In genomic region chr19:42474743-42475142, GRCh38 we compare ENCODE assay signal across 25 cellular contexts. TPM values are rescaled to one million over a fixed set of nuclear protein-coding genes. Genes with fewer than 3 reads are reported as not detected.
DNase-seq lines count a peak whose midpoint lies in the region; ATAC-seq and TF ChIP-seq lines count a peak whose summit lies in the region.
"Had no signal": no experiment of that assay in that cellular context is flagged by ENCODE, and none has a peak within 500 bp of the region (broad histone marks: within the 10 kb centered on the region; RNA-seq: fewer than 3 reads in every experiment).

No MANE protein-coding gene starts in this region.

- H3K4me3 Mint-ChIP-seq in T-helper 1 cell treated with Interleukin-12 subunit alpha and Interleukin-12 subunit beta and Interleukin-4 antibody, amounts not matched to agents 30 μg/mL and 1 μg/mL, for 36 hours, result no peak overlapping the region
- H3K4me3 Mint-ChIP-seq in endodermal cell (peak overlapping the region; percentile 6), neural progenitor cell (no peak overlapping the region)
- no peak overlapping the region for H3K4me3 Mint-ChIP-seq in activated CD8-positive, alpha-beta T cell treated with anti-CD3 and anti-CD28 coated beads for 36 hours
- no peak overlapping the region for H3K4me3 Mint-ChIP-seq in effector memory CD8-positive, alpha-beta T cell
- H3K4me3 Mint-ChIP-seq: CD4-positive, alpha-beta memory T cell had no signal

- H3K4me2 ChIP-seq in neural progenitor cell, result peak overlapping the region; percentile 40
- H3K4me2 ChIP-seq: KMS-11 had no signal

- H3K9me3 Mint-ChIP-seq in T-helper 1 cell treated with Interleukin-12 subunit alpha and Interleukin-12 subunit beta and Interleukin-4 antibody, amounts not matched to agents 30 μg/mL and 1 μg/mL, for 36 hours, result no peaks in the 10 kb centered on the region
- no peaks in the 10 kb centered on the region for H3K9me3 Mint-ChIP-seq in endodermal cell
- H3K9me3 Mint-ChIP-seq in neural progenitor cell, result no peaks in the 10 kb centered on the region
- no peaks in the 10 kb centered on the region for H3K9me3 Mint-ChIP-seq in activated CD8-positive, alpha-beta T cell treated with anti-CD3 and anti-CD28 coated beads for 36 hours
- H3K9me3 Mint-ChIP-seq in effector memory CD8-positive, alpha-beta T cell, result no peaks in the 10 kb centered on the region

- no peak overlapping the region for H3K27ac ChIP-seq in endodermal cell (ENCODE audit: low read depth, low read length)
- peak overlapping the region; percentile 69 for H3K27ac ChIP-seq in neural progenitor cell
- H3K27ac ChIP-seq in heart left ventricle, result no peak overlapping the region
- H3K27ac ChIP-seq: 22Rv1, KMS-11 had no signal

- H3K4me1 ChIP-seq in endodermal cell (ENCODE audit: control insufficient read depth, insufficient read depth, low read length) (peaks cover 8% of the 10 kb centered on the region), neural progenitor cell (peaks cover 20% of the 10 kb centered on the region), heart left ventricle (peaks cover 0 to 4% (median 0%) of the 10 kb centered on the region in 12 donors)
- H3K4me1 ChIP-seq: BE2C had no signal

- H3K9ac ChIP-seq in endodermal cell (ENCODE audit: extremely low read depth, low read length, poor library complexity, severe bottlenecking) (no peak overlapping the region), neural progenitor cell (no peak overlapping the region)
- H3K9ac ChIP-seq: KMS-11 had no signal

- CTCF ChIA-PET in activated CD8-positive, alpha-beta T cell treated with anti-CD3 and anti-CD28 coated beads for 36 hours (lab: Charles Lee), result interaction anchor here (0.9 to 6.2 kb wide), 6 partner anchors 9 to 132 kb away, joined by 3 to 36 read pairs (median 4); partner anchors contain the start of gene CEACAM1

- no peak overlapping the region for H3K4me3 ChIP-seq in endodermal cell (ENCODE audit: low read length)
- no peak overlapping the region for H3K4me3 ChIP-seq in neural progenitor cell
- no peak overlapping the region for H3K4me3 ChIP-seq in heart left ventricle

- H3K27me3 ChIP-seq in endodermal cell (ENCODE audit: control insufficient read depth, insufficient read depth, low read length, poor library complexity, severe bottlenecking) (no peaks in the 10 kb centered on the region), neural progenitor cell (no peaks in the 10 kb centered on the region), heart left ventricle (no peaks in the 10 kb centered on the region)

- POLR2A ChIA-PET in activated CD8-positive, alpha-beta T cell treated with anti-CD3 and anti-CD28 coated beads for 36 hours (lab: Charles Lee), result no interaction called here

- peaks cover 1% of the 10 kb centered on the region for H3K4me1 Mint-ChIP-seq in T-helper 1 cell treated with Interleukin-12 subunit alpha and Interleukin-12 subunit beta and Interleukin-4 antibody, amounts not matched to agents 30 μg/mL and 1 μg/mL, for 36 hours (ENCODE audit: low read depth)
- H3K4me1 Mint-ChIP-seq in endodermal cell (peaks cover 38% of the 10 kb centered on the region), neural progenitor cell (peaks cover 12% of the 10 kb centered on the region)
- peaks cover 3% of the 10 kb centered on the region for H3K4me1 Mint-ChIP-seq in activated CD8-positive, alpha-beta T cell treated with anti-CD3 and anti-CD28 coated beads for 36 hours (ENCODE audit: low read depth)
- peaks cover 0 to 2% of the 10 kb centered on the region in 2 donors for H3K4me1 Mint-ChIP-seq in effector memory CD8-positive, alpha-beta T cell (ENCODE audit: low read depth in 2 of 2)
- H3K4me1 Mint-ChIP-seq: CD4-positive, alpha-beta memory T cell had no signal

- no peaks in the 10 kb centered on the region for H3K9me3 ChIP-seq in endodermal cell (ENCODE audit: control insufficient read depth, low read length)
- no peaks in the 10 kb centered on the region for H3K9me3 ChIP-seq in neural progenitor cell (ENCODE audit: low read depth)
- no peaks in the 10 kb centered on the region for H3K9me3 ChIP-seq in heart left ventricle
- H3K9me3 ChIP-seq: BE2C had no signal

- H3K36me3 ChIP-seq in endodermal cell (ENCODE audit: control insufficient read depth, insufficient read depth, low read length) (no peaks in the 10 kb centered on the region), neural progenitor cell (no peaks in the 10 kb centered on the region), heart left ventricle (no peaks in the 10 kb centered on the region)
- H3K36me3 ChIP-seq: BE2C had no signal

- peaks cover 15% of the 10 kb centered on the region for H3K27me3 Mint-ChIP-seq in T-helper 1 cell treated with Interleukin-12 subunit alpha and Interleukin-12 subunit beta and Interleukin-4 antibody, amounts not matched to agents 30 μg/mL and 1 μg/mL, for 36 hours (ENCODE audit: low read depth)
- H3K27me3 Mint-ChIP-seq in endodermal cell (ENCODE audit: insufficient read depth) (no peaks in the 10 kb centered on the region), neural progenitor cell (ENCODE audit: insufficient read depth, low read depth) (peaks cover 2% of the 10 kb centered on the region)
- H3K27me3 Mint-ChIP-seq in activated CD8-positive, alpha-beta T cell treated with anti-CD3 and anti-CD28 coated beads for 36 hours, result peaks cover 2% of the 10 kb centered on the region
- H3K27me3 Mint-ChIP-seq in effector memory CD8-positive, alpha-beta T cell, result peaks cover 0 to 6% of the 10 kb centered on the region in 2 donors

- 37 to 49% methylated on average over 4 of the region's 4 CpGs for WGBS in endodermal cell (ENCODE audit: insufficient coverage in 1 of 2, insufficient read length in 1 of 2), 2 experiments
- whole genome bisulfite sequencing in heart left ventricle, 4 donors, result 59 to 64% (median 62%) methylated on average over 4 of the region's 4 CpGs

- TF ChIP-seq POLR2A in heart left ventricle (IDR thresholded peaks at IDR 0.05), result no peak

- H2AFZ ChIP-seq in neural progenitor cell (replicated peaks), result peak overlapping the region; percentile 67

- TF ChIP-seq CTCF in endodermal cell (conservative IDR thresholded peaks at IDR 0.05) (no peak), neural progenitor cell (IDR thresholded peaks at IDR 0.05) (no peak), omental fat pad (IDR thresholded peaks at IDR 0.05) (no peak), heart left ventricle (IDR thresholded peaks at IDR 0.05) (no peak)
- no peak for TF ChIP-seq CTCF in activated CD8-positive, alpha-beta T cell treated with anti-CD3 and anti-CD28 coated beads for 36 hours (IDR thresholded peaks at IDR 0.05)

- intact Hi-C loops in activated CD8-positive, alpha-beta T cell treated with anti-CD3 and anti-CD28 coated beads for 36 hours (cut with micrococcal nuclease), result loop anchor here (1.0 kb wide), 1 partner anchor 50 kb away; no protein-coding TSS in a partner anchor
- intact Hi-C loops in heart left ventricle (cut with DNase I), result no loop called here

- DNase-seq in T-helper 1 cell (no peak), endodermal cell (peak; percentile 55), neural progenitor cell (ENCODE audit: low spot score) (peak; percentile 42), omental fat pad (ENCODE audit: low spot score) (no peak), heart left ventricle (no peak)
- no peak for DNase-seq in activated CD8-positive, alpha-beta T cell treated with anti-CD3 and anti-CD28 coated beads for 36 hours
- DNase-seq in effector memory CD8-positive, alpha-beta T cell, result no peak
- DNase-seq: BE2C; CD4-positive, alpha-beta memory T cell; DMS79; NCI-H1048; NCI-H146; NCI-H2081; NCI-H226; NCI-H524 treated with DMSO at 0.1 percent for 48 hours; SHP77 treated with DMSO at 0.1 percent for 48 hours had no signal

- no peaks in the 10 kb centered on the region for H3K79me2 ChIP-seq in neural progenitor cell (ENCODE audit: low read depth)

- H3K36me3 Mint-ChIP-seq in T-helper 1 cell treated with Interleukin-12 subunit alpha and Interleukin-12 subunit beta and Interleukin-4 antibody, amounts not matched to agents 30 μg/mL and 1 μg/mL, for 36 hours (ENCODE audit: low read depth), result no peaks in the 10 kb centered on the region
- H3K36me3 Mint-ChIP-seq in endodermal cell (ENCODE audit: low read depth), result no peaks in the 10 kb centered on the region
- no peaks in the 10 kb centered on the region for H3K36me3 Mint-ChIP-seq in neural progenitor cell
- no peaks in the 10 kb centered on the region for H3K36me3 Mint-ChIP-seq in activated CD8-positive, alpha-beta T cell treated with anti-CD3 and anti-CD28 coated beads for 36 hours (ENCODE audit: low read depth)
- H3K36me3 Mint-ChIP-seq in effector memory CD8-positive, alpha-beta T cell (ENCODE audit: insufficient read depth), result no peaks in the 10 kb centered on the region
- H3K36me3 Mint-ChIP-seq: CD4-positive, alpha-beta memory T cell had no signal

- peaks cover 38% of the 10 kb centered on the region for H3F3A ChIP-seq in neural progenitor cell (ENCODE audit: low read depth)

- ATAC-seq in omental fat pad (ENCODE audit: low FRiP score) (no peak), heart left ventricle (no peak)
- no peak for ATAC-seq in activated CD8-positive, alpha-beta T cell treated with anti-CD3 and anti-CD28 coated beads for 36 hours
- no peak for ATAC-seq in effector memory CD8-positive, alpha-beta T cell (replicated peaks)
- ATAC-seq: HepG2, Panc1, SK-N-SH treated with all-trans-retinoic acid at 6 μM for 48 hours had no signal

- H4K20me1 ChIP-seq in neural progenitor cell (ENCODE audit: low read depth), result no peaks in the 10 kb centered on the region

- H3K27ac Mint-ChIP-seq in T-helper 1 cell treated with Interleukin-12 subunit alpha and Interleukin-12 subunit beta and Interleukin-4 antibody, amounts not matched to agents 30 μg/mL and 1 μg/mL, for 36 hours, result peak overlapping the region; percentile 32
- peak overlapping the region; percentile 79 for H3K27ac Mint-ChIP-seq in endodermal cell
- no peak overlapping the region for H3K27ac Mint-ChIP-seq in neural progenitor cell
- no peak overlapping the region for H3K27ac Mint-ChIP-seq in activated CD8-positive, alpha-beta T cell treated with anti-CD3 and anti-CD28 coated beads for 36 hours
- H3K27ac Mint-ChIP-seq in effector memory CD8-positive, alpha-beta T cell, result no peak overlapping the region
- H3K27ac Mint-ChIP-seq: CD4-positive, alpha-beta memory T cell had no signal

RNA-seq across cellular contexts. Expression of gene CXCL17, which starts 32.0 kb away (rescaled TPM):
- total RNA-seq in endodermal cell, result under 1 TPM in 1 of 2 donors, not detected in 1; 0.37 TPM
- polyA plus RNA-seq in endodermal cell (2013, experiment 1 of 2), result not detected
- polyA plus RNA-seq in endodermal cell (2013, experiment 2 of 2), result not detected
- 0.12 TPM in 1 of 2 replicates, not detected in the other for total RNA-seq in neural progenitor cell (ENCODE audit: low replicate concordance)
- total RNA-seq in omental fat pad, result not detected
- not detected for total RNA-seq in activated CD8-positive, alpha-beta T cell treated with anti-CD3 and anti-CD28 coated beads for 36 hours
- not detected for total RNA-seq in heart left ventricle
- polyA plus RNA-seq in heart left ventricle, result not detected
- total RNA-seq: CD4-positive, alpha-beta memory T cell; G401; HepG2; M059J had no signal
- polyA plus RNA-seq: AG04450; CD4-positive, alpha-beta memory T cell had no signal

RNA-seq across cellular contexts. Expression of gene LIPE, which starts 47.6 kb away (rescaled TPM):
- 1 to 10 TPM; 5.9 to 8.1 TPM for total RNA-seq in endodermal cell
- 6.7 TPM for polyA plus RNA-seq in endodermal cell (2013, experiment 1 of 2)
- polyA plus RNA-seq in endodermal cell (2013, experiment 2 of 2), result 7.5 TPM
- 3.5 and 5.0 TPM in 2 replicates for total RNA-seq in neural progenitor cell (ENCODE audit: low replicate concordance)
- total RNA-seq in omental fat pad, result 1,000 to 10,000 TPM in 2 of 4 donors, 100 to 1,000 TPM in 2; 491 to 3,641 (median 1,025) TPM
- total RNA-seq in activated CD8-positive, alpha-beta T cell treated with anti-CD3 and anti-CD28 coated beads for 36 hours, result 10 to 100 TPM; 28.4 to 34.3 TPM
- total RNA-seq in heart left ventricle, result 100 to 1,000 TPM in 1 of 9 donors, 10 to 100 TPM in 8; 34.7 to 111 (median 57.3) TPM
- 10 to 100 TPM; 47.1 to 67.1 TPM for polyA plus RNA-seq in heart left ventricle
- total RNA-seq: HepG2 had no signal
- polyA plus RNA-seq: HepG2 had no signal

RNA-seq across cellular contexts. Expression of gene CEACAM1, which starts 53.5 kb away (rescaled TPM):
- 1 to 10 TPM; 1.0 to 1.5 TPM for total RNA-seq in endodermal cell
- polyA plus RNA-seq in endodermal cell (2013, experiment 1 of 2), result 0.57 TPM
- polyA plus RNA-seq in endodermal cell (2013, experiment 2 of 2), result not detected
- total RNA-seq in neural progenitor cell (ENCODE audit: low replicate concordance), result 0.03 and 0.39 TPM in 2 replicates
- 10 to 100 TPM in 3 of 4 donors, 1 to 10 TPM in 1; 2.4 to 36.9 (median 23.0) TPM for total RNA-seq in omental fat pad
- total RNA-seq in activated CD8-positive, alpha-beta T cell treated with anti-CD3 and anti-CD28 coated beads for 36 hours, result 1 to 10 TPM; 5.2 to 5.3 TPM
- 1 to 10 TPM; 1.3 to 8.3 (median 2.5) TPM for total RNA-seq in heart left ventricle
- 1 to 10 TPM; 1.6 to 2.1 TPM for polyA plus RNA-seq in heart left ventricle
- polyA plus RNA-seq: AG04450 had no signal

Comparison
In these comparisons a context has a peak if more than half of its experiments do, and no peak if none do; other contexts are left out.
1. H3K27ac Mint-ChIP-seq: peak in T-helper 1 cell treated with Interleukin-12 subunit alpha and Interleukin-12 subunit beta and Interleukin-4 antibody, amounts not matched to agents 30 μg/mL and 1 μg/mL, for 36 hours (single experiment) and endodermal cell (single experiment); none in neural progenitor cell (single experiment), activated CD8-positive, alpha-beta T cell treated with anti-CD3 and anti-CD28 coated beads for 36 hours (single experiment) and effector memory CD8-positive, alpha-beta T cell (0 of 2).
2. DNase-seq: peak in endodermal cell (single experiment) and neural progenitor cell (single experiment); none in T-helper 1 cell (0 of 5), omental fat pad (single experiment), activated CD8-positive, alpha-beta T cell treated with anti-CD3 and anti-CD28 coated beads for 36 hours (single experiment), effector memory CD8-positive, alpha-beta T cell (0 of 3) and heart left ventricle (0 of 5).
3. RNA of gene LIPE, which starts 47.6 kb away (total RNA-seq): 491 to 3,641 TPM in omental fat pad; 34.7 to 111 TPM in heart left ventricle, 28.4 to 34.3 TPM in activated CD8-positive, alpha-beta T cell treated with anti-CD3 and anti-CD28 coated beads for 36 hours, 5.9 to 8.1 TPM in endodermal cell and 3.5 to 5.0 TPM in neural progenitor cell; every median in the first group is over 4 times any median in the second.